ENCODE assay signal across 1 cellular context in the genomic region with DNA sequence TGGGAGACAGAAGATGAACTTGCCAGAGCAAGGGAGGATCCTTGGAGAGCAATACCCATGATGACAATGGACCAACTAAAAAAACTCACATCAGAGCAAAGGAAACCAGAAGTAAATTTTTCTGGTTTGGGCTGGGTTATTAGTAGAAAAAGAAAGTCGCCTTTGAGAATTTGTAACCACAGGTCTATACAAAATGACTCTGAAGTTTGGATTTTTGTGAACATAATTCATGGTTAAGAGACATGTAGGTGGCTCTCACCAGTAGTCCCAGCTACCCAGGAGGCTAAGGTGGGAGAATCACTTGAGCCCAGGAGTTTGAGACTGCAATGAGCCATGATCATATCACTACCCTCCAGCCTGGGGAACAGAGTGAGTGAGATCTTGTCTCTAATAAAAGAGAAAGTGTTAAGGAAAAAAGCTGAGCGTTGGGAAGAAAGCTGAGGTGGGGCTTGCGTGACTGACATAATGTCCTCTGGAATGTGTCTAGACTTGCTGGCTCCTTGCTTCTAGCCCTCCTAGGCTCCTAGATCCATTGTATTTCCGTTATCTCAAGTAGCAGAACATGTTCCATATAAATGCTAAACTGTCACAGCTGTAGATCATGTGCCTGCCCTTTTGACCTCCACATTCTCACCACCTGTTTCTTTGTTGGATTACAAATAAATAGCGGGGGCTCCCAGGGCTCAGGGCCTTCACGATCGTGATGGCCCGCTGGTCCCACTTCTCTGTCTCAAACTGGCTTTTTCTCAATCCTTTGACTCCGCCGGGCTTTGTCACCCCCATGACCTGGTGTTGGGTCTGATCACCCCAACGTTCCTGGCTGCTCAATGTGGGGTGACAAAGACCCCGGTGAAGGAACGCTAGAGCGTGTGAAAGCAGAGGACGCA.
TF ChIP-seq lines count a peak whose summit lies in the region.

No MANE protein-coding gene starts in this region.

TF ChIP-seq in GM12878, 131 proteins besides CTCF, POLR2A, EP300 and RAD21 (continued from another document):
- TF ChIP-seq, protein P1, sequence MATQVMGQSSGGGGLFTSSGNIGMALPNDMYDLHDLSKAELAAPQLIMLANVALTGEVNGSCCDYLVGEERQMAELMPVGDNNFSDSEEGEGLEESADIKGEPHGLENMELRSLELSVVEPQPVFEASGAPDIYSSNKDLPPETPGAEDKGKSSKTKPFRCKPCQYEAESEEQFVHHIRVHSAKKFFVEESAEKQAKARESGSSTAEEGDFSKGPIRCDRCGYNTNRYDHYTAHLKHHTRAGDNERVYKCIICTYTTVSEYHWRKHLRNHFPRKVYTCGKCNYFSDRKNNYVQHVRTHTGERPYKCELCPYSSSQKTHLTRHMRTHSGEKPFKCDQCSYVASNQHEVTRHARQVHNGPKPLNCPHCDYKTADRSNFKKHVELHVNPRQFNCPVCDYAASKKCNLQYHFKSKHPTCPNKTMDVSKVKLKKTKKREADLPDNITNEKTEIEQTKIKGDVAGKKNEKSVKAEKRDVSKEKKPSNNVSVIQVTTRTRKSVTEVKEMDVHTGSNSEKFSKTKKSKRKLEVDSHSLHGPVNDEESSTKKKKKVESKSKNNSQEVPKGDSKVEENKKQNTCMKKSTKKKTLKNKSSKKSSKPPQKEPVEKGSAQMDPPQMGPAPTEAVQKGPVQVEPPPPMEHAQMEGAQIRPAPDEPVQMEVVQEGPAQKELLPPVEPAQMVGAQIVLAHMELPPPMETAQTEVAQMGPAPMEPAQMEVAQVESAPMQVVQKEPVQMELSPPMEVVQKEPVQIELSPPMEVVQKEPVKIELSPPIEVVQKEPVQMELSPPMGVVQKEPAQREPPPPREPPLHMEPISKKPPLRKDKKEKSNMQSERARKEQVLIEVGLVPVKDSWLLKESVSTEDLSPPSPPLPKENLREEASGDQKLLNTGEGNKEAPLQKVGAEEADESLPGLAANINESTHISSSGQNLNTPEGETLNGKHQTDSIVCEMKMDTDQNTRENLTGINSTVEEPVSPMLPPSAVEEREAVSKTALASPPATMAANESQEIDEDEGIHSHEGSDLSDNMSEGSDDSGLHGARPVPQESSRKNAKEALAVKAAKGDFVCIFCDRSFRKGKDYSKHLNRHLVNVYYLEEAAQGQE (IDR thresholded peaks at IDR 0.05; ENCODE audit: low read depth, low read length): no peak
- TF ChIP-seq ZNF384 (IDR thresholded peaks at IDR 0.05; ENCODE audit: borderline replicate concordance, low read depth, low read length): no peak
- TF ChIP-seq FOXM1 (IDR thresholded peaks at IDR 0.05; ENCODE audit: low read depth, low read length): peak; percentile 63; the same call in 1 of the 2 replicates
- TF ChIP-seq RAD51 (IDR thresholded peaks at IDR 0.05): no peak
- TF ChIP-seq MYB (IDR thresholded peaks at IDR 0.05; ENCODE audit: borderline replicate concordance, low read depth, low read length): no peak
- TF ChIP-seq MEF2A (IDR thresholded peaks at IDR 0.05; ENCODE audit: insufficient read depth, low read depth, low read length): peak; percentile 83
- peak; percentile 49 for TF ChIP-seq EED (IDR thresholded peaks at IDR 0.05; ENCODE audit: low read depth)
- no peak for TF ChIP-seq BMI1 (IDR thresholded peaks at IDR 0.05; ENCODE audit: borderline replicate concordance)
- TF ChIP-seq, protein P2, sequence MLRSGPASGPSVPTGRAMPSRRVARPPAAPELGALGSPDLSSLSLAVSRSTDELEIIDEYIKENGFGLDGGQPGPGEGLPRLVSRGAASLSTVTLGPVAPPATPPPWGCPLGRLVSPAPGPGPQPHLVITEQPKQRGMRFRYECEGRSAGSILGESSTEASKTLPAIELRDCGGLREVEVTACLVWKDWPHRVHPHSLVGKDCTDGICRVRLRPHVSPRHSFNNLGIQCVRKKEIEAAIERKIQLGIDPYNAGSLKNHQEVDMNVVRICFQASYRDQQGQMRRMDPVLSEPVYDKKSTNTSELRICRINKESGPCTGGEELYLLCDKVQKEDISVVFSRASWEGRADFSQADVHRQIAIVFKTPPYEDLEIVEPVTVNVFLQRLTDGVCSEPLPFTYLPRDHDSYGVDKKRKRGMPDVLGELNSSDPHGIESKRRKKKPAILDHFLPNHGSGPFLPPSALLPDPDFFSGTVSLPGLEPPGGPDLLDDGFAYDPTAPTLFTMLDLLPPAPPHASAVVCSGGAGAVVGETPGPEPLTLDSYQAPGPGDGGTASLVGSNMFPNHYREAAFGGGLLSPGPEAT (IDR thresholded peaks at IDR 0.05; ENCODE audit: low read depth): peak; percentile 52; the same call in 1 of the 2 replicates
- no peak for TF ChIP-seq ZBED1 (IDR thresholded peaks at IDR 0.05; ENCODE audit: borderline replicate concordance)
- 0 out of 2 replicates have a peak, but pooled peaks have one; percentile 49 for TF ChIP-seq MTA3 (IDR thresholded peaks at IDR 0.05; ENCODE audit: borderline replicate concordance, low read length)
- no peak for TF ChIP-seq RFX5 (IDR thresholded peaks at IDR 0.05; ENCODE audit: low read depth, low read length)
- peak; percentile 68 for TF ChIP-seq MTA2 (IDR thresholded peaks at IDR 0.05; ENCODE audit: low read depth)
- peak; percentile 56; the same call in 1 of the 2 replicates for TF ChIP-seq BCL11A (IDR thresholded peaks at IDR 0.05; ENCODE audit: low read depth, low read length)
- TF ChIP-seq CBFB (IDR thresholded peaks at IDR 0.05; ENCODE audit: low read depth): 0 out of 2 replicates have a peak, but pooled peaks have one; percentile 24
- no peak for TF ChIP-seq BRCA1 (IDR thresholded peaks at IDR 0.05; ENCODE audit: low read depth, low read length)
- TF ChIP-seq NR2C1 (IDR thresholded peaks at IDR 0.05): no peak
- TF ChIP-seq CREM (IDR thresholded peaks at IDR 0.05; ENCODE audit: low read depth): no peak
- TF ChIP-seq, protein P3, sequence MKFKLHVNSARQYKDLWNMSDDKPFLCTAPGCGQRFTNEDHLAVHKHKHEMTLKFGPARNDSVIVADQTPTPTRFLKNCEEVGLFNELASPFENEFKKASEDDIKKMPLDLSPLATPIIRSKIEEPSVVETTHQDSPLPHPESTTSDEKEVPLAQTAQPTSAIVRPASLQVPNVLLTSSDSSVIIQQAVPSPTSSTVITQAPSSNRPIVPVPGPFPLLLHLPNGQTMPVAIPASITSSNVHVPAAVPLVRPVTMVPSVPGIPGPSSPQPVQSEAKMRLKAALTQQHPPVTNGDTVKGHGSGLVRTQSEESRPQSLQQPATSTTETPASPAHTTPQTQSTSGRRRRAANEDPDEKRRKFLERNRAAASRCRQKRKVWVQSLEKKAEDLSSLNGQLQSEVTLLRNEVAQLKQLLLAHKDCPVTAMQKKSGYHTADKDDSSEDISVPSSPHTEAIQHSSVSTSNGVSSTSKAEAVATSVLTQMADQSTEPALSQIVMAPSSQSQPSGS (IDR thresholded peaks at IDR 0.05; ENCODE audit: low read length): peak; percentile 69
- peak; percentile 51; the same call in 1 of the 2 replicates for TF ChIP-seq TCF12 (IDR thresholded peaks at IDR 0.05; ENCODE audit: low read depth, low read length)
- peak; percentile 61 to 70; a peak in 3 of 4 replicates for TF ChIP-seq BHLHE40 (IDR thresholded peaks at IDR 0.05; ENCODE audit: borderline replicate concordance in 1 of 2, low read depth in 2 of 2, low read length in 1 of 2)
- 0 out of 2 replicates have a peak, but pooled peaks have one; percentile 14 for TF ChIP-seq IRF4 (IDR thresholded peaks at IDR 0.05; ENCODE audit: low read depth, low read length)
- peak; percentile 93 for TF ChIP-seq NR2F1 (conservative IDR thresholded peaks at IDR 0.05)
- no peak for TF ChIP-seq NR2C2 (IDR thresholded peaks at IDR 0.05; ENCODE audit: borderline replicate concordance, control insufficient read depth, insufficient read length, low read depth)
- peak; percentile 78 for TF ChIP-seq NFIC (IDR thresholded peaks at IDR 0.05; ENCODE audit: low read depth, low read length)
- TF ChIP-seq, protein P4, sequence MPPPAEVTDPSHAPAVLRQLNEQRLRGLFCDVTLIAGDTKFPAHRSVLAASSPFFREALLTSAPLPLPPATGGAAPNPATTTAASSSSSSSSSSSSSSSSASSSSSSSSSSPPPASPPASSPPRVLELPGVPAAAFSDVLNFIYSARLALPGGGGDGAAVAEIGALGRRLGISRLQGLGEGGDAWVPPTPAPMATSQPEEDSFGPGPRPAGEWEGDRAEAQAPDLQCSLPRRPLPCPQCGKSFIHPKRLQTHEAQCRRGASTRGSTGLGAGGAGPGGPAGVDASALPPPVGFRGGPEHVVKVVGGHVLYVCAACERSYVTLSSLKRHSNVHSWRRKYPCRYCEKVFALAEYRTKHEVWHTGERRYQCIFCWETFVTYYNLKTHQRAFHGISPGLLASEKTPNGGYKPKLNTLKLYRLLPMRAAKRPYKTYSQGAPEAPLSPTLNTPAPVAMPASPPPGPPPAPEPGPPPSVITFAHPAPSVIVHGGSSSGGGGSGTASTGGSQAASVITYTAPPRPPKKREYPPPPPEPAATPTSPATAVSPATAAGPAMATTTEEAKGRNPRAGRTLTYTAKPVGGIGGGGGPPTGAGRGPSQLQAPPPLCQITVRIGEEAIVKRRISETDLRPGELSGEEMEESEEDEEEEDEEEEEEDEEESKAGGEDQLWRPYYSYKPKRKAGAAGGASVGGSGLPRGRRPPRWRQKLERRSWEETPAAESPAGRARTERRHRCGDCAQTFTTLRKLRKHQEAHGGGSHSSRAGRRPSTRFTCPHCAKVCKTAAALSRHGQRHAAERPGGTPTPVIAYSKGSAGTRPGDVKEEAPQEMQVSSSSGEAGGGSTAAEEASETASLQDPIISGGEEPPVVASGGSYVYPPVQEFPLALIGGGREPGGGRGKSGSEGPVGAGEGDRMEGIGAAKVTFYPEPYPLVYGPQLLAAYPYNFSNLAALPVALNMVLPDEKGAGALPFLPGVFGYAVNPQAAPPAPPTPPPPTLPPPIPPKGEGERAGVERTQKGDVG (CRISPR knock-in tag; IDR thresholded peaks at IDR 0.05): no peak
- peak; percentile 67 for TF ChIP-seq MEF2B (IDR thresholded peaks at IDR 0.05; ENCODE audit: partially characterized antibody, poor library complexity, severe bottlenecking)
- no peak for TF ChIP-seq HCFC1 (IDR thresholded peaks at IDR 0.05; ENCODE audit: low read length)
- TF ChIP-seq YY1 (IDR thresholded peaks at IDR 0.05; ENCODE audit: low read depth, low read length): no peak
- TF ChIP-seq TBL1XR1 (IDR thresholded peaks at IDR 0.05; ENCODE audit: low read depth, low read length): peak; percentile 60; the same call in 1 of the 2 replicates
- no peak for TF ChIP-seq SPI1 (IDR thresholded peaks at IDR 0.05; ENCODE audit: borderline replicate concordance, insufficient read depth, low read depth, low read length)
- TF ChIP-seq IKZF1 (conservative IDR thresholded peaks at IDR 0.05): 0 out of 2 replicates have a peak, but pooled peaks have one; percentile 40
- TF ChIP-seq, protein P5, sequence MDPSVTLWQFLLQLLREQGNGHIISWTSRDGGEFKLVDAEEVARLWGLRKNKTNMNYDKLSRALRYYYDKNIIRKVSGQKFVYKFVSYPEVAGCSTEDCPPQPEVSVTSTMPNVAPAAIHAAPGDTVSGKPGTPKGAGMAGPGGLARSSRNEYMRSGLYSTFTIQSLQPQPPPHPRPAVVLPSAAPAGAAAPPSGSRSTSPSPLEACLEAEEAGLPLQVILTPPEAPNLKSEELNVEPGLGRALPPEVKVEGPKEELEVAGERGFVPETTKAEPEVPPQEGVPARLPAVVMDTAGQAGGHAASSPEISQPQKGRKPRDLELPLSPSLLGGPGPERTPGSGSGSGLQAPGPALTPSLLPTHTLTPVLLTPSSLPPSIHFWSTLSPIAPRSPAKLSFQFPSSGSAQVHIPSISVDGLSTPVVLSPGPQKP (IDR thresholded peaks at IDR 0.05; ENCODE audit: low read depth, low read length): no peak
